Comparison of ENCODE assay signal across 1 cellular context in genomic region chr6:106334646-106335448, GRCh38.
TF ChIP-seq lines count a peak whose summit lies in the region.

No MANE protein-coding gene starts in this region.

TF ChIP-seq in GM12878, 131 proteins besides CTCF, POLR2A, EP300 and RAD21 (continued from another document):
- no peak for TF ChIP-seq E2F8 (IDR thresholded peaks at IDR 0.05; ENCODE audit: low read depth, partially characterized antibody)
- no peak for TF ChIP-seq ELK1 (IDR thresholded peaks at IDR 0.05; ENCODE audit: low read depth, low read length)
- no peak for TF ChIP-seq BCL11A (IDR thresholded peaks at IDR 0.05; ENCODE audit: low read depth, low read length)
